1 cellular context compared by ENCODE assay signal in the genomic region with DNA sequence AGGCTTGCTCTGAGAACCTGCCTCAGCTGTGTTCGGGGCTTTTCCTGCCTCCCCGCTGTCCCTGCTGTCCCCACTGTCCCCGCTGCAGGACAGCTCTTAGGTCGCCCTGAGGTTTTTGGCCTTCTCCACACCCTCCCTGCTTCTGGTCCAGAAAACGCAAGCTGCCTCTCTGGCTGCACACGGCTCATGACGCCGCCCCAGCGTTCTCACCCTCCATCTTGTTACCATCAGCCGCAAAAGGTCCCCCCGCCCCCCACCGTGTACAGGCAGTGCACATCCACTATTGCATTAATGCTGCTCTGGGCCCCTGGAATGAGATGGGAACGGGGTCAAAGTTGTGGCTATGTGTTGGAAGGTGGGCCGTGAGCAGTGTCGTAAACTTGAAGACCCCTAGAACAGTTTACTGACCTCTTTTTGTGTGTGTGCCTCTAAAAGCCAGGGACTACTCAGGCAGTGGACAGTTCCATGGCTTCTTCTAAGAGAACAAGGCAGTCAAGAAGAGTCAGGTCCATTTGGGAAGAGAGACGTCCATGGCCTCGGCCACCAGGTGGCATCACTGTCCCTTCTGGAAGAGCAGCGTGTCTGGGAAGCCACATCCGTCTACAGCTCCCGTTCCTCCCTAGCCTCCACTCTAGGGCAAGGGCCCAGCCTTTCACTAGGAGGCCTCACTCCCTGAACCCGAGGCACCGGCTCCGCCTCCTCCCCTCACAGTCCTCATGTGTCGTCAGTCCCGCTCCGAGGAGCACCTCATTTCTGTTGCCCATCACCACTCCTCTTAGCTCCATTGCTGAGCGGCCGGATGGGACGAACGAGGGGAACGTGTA.
TF ChIP-seq lines count a peak whose summit lies in the region.

No MANE protein-coding gene starts in this region.

TF ChIP-seq in K562, 482 proteins besides CTCF, POLR2A, EP300 and RAD21 (continued from another document and continues in another):
- TF ChIP-seq, protein P1, sequence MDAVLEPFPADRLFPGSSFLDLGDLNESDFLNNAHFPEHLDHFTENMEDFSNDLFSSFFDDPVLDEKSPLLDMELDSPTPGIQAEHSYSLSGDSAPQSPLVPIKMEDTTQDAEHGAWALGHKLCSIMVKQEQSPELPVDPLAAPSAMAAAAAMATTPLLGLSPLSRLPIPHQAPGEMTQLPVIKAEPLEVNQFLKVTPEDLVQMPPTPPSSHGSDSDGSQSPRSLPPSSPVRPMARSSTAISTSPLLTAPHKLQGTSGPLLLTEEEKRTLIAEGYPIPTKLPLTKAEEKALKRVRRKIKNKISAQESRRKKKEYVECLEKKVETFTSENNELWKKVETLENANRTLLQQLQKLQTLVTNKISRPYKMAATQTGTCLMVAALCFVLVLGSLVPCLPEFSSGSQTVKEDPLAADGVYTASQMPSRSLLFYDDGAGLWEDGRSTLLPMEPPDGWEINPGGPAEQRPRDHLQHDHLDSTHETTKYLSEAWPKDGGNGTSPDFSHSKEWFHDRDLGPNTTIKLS (IDR thresholded peaks at IDR 0.05; ENCODE audit: borderline replicate concordance, low read depth), result peak; percentile 42; the same call in 1 of the 2 replicates
- TF ChIP-seq CSDE1 (IDR thresholded peaks at IDR 0.05) (no peak), RB1 (IDR thresholded peaks at IDR 0.05; ENCODE audit: low read depth) (peak; percentile 80), MTF1 (CRISPR knock-in tag; IDR thresholded peaks at IDR 0.05; ENCODE audit: borderline replicate concordance) (no peak), MEF2D (tag; conservative IDR thresholded peaks at IDR 0.05; ENCODE audit: low read depth) (no peak), TRIM24 (IDR thresholded peaks at IDR 0.05) (peak in 1 of 2 experiments; percentile 28; a peak in 2 of 4 replicates), XRCC4 (IDR thresholded peaks at IDR 0.05; ENCODE audit: extremely low read depth, insufficient read depth, insufficient read length) (no peak), SNRNP70 (optimal IDR thresholded peaks at IDR 0.05; ENCODE audit: low read depth, low read length) (no peak), IFI16 (CRISPR knock-in tag; IDR thresholded peaks at IDR 0.05) (no peak), MYNN (IDR thresholded peaks at IDR 0.05) (no peak), MYNN (CRISPR knock-in tag; IDR thresholded peaks at IDR 0.05) (no peak), BHLHE40 (IDR thresholded peaks at IDR 0.05; ENCODE audit: low read length) (peak; percentile 57), POLR2B (IDR thresholded peaks at IDR 0.05; ENCODE audit: low read depth, partially characterized antibody) (no peak), PRPF4 (IDR thresholded peaks at IDR 0.05; ENCODE audit: insufficient read depth, low read depth, low read length, poor library complexity, severe bottlenecking) (no peak), CBFA2T2 (conservative IDR thresholded peaks at IDR 0.05) (no peak), MCM5 (IDR thresholded peaks at IDR 0.05; ENCODE audit: low read depth) (no peak), POLR2AphosphoS2 (IDR thresholded peaks at IDR 0.05; ENCODE audit: low read length) (no peak), ZC3H4 (CRISPR knock-in tag; IDR thresholded peaks at IDR 0.05; ENCODE audit: borderline replicate concordance) (no peak), PYGO2 (tag; IDR thresholded peaks at IDR 0.05) (no peak), ZNF324 (CRISPR knock-in tag; IDR thresholded peaks at IDR 0.05) (no peak; the same call in 1 of the 2 replicates), ZNF717 (CRISPR knock-in tag; IDR thresholded peaks at IDR 0.05) (no peak), FOXJ2 (tag; IDR thresholded peaks at IDR 0.05) (no peak), PHF21A (IDR thresholded peaks at IDR 0.05; ENCODE audit: borderline replicate concordance, low read depth) (no peak), TAF1 (IDR thresholded peaks at IDR 0.05; ENCODE audit: control insufficient read depth, extremely low read depth, insufficient read depth, low read length, severe bottlenecking) (no peak), HDAC1 (IDR thresholded peaks at IDR 0.05) (peak in 1 of 2 experiments; percentile 40; a peak in 1 of 4 replicates), ARID1B (IDR thresholded peaks at IDR 0.05) (no peak), TEAD4 (IDR thresholded peaks at IDR 0.05; ENCODE audit: low read length) (no peak), TEAD4 (CRISPR knock-in tag; IDR thresholded peaks at IDR 0.05; ENCODE audit: borderline replicate concordance) (no peak), NCOA1 (IDR thresholded peaks at IDR 0.05; ENCODE audit: low read depth) (no peak), GTF2A2 (tag; IDR thresholded peaks at IDR 0.05) (no peak), CBFA2T3 (IDR thresholded peaks at IDR 0.05) (no peak), ZKSCAN1 (IDR thresholded peaks at IDR 0.05; ENCODE audit: low read depth, low read length) (no peak), ZNF124 (CRISPR knock-in tag; IDR thresholded peaks at IDR 0.05) (no peak)
- TF ChIP-seq, protein P2, sequence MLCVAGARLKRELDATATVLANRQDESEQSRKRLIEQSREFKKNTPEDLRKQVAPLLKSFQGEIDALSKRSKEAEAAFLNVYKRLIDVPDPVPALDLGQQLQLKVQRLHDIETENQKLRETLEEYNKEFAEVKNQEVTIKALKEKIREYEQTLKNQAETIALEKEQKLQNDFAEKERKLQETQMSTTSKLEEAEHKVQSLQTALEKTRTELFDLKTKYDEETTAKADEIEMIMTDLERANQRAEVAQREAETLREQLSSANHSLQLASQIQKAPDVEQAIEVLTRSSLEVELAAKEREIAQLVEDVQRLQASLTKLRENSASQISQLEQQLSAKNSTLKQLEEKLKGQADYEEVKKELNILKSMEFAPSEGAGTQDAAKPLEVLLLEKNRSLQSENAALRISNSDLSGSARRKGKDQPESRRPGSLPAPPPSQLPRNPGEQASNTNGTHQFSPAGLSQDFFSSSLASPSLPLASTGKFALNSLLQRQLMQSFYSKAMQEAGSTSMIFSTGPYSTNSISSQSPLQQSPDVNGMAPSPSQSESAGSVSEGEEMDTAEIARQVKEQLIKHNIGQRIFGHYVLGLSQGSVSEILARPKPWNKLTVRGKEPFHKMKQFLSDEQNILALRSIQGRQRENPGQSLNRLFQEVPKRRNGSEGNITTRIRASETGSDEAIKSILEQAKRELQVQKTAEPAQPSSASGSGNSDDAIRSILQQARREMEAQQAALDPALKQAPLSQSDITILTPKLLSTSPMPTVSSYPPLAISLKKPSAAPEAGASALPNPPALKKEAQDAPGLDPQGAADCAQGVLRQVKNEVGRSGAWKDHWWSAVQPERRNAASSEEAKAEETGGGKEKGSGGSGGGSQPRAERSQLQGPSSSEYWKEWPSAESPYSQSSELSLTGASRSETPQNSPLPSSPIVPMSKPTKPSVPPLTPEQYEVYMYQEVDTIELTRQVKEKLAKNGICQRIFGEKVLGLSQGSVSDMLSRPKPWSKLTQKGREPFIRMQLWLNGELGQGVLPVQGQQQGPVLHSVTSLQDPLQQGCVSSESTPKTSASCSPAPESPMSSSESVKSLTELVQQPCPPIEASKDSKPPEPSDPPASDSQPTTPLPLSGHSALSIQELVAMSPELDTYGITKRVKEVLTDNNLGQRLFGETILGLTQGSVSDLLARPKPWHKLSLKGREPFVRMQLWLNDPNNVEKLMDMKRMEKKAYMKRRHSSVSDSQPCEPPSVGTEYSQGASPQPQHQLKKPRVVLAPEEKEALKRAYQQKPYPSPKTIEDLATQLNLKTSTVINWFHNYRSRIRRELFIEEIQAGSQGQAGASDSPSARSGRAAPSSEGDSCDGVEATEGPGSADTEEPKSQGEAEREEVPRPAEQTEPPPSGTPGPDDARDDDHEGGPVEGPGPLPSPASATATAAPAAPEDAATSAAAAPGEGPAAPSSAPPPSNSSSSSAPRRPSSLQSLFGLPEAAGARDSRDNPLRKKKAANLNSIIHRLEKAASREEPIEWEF (CRISPR knock-in tag; IDR thresholded peaks at IDR 0.05), result no peak
- TF ChIP-seq, protein P3, sequence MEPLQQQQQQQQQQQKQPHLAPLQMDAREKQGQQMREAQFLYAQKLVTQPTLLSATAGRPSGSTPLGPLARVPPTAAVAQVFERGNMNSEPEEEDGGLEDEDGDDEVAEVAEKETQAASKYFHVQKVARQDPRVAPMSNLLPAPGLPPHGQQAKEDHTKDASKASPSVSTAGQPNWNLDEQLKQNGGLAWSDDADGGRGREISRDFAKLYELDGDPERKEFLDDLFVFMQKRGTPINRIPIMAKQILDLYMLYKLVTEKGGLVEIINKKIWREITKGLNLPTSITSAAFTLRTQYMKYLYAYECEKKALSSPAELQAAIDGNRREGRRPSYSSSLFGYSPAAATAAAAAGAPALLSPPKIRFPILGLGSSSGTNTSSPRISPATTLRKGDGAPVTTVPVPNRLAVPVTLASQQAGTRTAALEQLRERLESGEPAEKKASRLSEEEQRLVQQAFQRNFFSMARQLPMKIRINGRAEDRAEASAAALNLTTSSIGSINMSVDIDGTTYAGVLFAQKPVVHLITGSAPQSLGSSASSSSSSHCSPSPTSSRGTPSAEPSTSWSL (CRISPR knock-in tag; IDR thresholded peaks at IDR 0.05; ENCODE audit: borderline replicate concordance), result no peak; the same call in 1 of the 2 replicates
- TF ChIP-seq, protein P4, sequence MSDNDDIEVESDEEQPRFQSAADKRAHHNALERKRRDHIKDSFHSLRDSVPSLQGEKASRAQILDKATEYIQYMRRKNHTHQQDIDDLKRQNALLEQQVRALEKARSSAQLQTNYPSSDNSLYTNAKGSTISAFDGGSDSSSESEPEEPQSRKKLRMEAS (CRISPR knock-in tag; IDR thresholded peaks at IDR 0.05), result peak; percentile 43; the same call in 1 of the 2 replicates
- TF ChIP-seq, protein P5, sequence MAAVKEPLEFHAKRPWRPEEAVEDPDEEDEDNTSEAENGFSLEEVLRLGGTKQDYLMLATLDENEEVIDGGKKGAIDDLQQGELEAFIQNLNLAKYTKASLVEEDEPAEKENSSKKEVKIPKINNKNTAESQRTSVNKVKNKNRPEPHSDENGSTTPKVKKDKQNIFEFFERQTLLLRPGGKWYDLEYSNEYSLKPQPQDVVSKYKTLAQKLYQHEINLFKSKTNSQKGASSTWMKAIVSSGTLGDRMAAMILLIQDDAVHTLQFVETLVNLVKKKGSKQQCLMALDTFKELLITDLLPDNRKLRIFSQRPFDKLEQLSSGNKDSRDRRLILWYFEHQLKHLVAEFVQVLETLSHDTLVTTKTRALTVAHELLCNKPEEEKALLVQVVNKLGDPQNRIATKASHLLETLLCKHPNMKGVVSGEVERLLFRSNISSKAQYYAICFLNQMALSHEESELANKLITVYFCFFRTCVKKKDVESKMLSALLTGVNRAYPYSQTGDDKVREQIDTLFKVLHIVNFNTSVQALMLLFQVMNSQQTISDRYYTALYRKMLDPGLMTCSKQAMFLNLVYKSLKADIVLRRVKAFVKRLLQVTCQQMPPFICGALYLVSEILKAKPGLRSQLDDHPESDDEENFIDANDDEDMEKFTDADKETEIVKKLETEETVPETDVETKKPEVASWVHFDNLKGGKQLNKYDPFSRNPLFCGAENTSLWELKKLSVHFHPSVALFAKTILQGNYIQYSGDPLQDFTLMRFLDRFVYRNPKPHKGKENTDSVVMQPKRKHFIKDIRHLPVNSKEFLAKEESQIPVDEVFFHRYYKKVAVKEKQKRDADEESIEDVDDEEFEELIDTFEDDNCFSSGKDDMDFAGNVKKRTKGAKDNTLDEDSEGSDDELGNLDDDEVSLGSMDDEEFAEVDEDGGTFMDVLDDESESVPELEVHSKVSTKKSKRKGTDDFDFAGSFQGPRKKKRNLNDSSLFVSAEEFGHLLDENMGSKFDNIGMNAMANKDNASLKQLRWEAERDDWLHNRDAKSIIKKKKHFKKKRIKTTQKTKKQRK (IDR thresholded peaks at IDR 0.05; ENCODE audit: borderline replicate concordance, low read depth, low read length), result no peak
- TF ChIP-seq, protein P6, sequence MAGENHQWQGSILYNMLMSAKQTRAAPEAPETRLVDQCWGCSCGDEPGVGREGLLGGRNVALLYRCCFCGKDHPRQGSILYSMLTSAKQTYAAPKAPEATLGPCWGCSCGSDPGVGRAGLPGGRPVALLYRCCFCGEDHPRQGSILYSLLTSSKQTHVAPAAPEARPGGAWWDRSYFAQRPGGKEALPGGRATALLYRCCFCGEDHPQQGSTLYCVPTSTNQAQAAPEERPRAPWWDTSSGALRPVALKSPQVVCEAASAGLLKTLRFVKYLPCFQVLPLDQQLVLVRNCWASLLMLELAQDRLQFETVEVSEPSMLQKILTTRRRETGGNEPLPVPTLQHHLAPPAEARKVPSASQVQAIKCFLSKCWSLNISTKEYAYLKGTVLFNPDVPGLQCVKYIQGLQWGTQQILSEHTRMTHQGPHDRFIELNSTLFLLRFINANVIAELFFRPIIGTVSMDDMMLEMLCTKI (IDR thresholded peaks at IDR 0.05; ENCODE audit: partially characterized antibody), result no peak
- TF ChIP-seq, protein P7, sequence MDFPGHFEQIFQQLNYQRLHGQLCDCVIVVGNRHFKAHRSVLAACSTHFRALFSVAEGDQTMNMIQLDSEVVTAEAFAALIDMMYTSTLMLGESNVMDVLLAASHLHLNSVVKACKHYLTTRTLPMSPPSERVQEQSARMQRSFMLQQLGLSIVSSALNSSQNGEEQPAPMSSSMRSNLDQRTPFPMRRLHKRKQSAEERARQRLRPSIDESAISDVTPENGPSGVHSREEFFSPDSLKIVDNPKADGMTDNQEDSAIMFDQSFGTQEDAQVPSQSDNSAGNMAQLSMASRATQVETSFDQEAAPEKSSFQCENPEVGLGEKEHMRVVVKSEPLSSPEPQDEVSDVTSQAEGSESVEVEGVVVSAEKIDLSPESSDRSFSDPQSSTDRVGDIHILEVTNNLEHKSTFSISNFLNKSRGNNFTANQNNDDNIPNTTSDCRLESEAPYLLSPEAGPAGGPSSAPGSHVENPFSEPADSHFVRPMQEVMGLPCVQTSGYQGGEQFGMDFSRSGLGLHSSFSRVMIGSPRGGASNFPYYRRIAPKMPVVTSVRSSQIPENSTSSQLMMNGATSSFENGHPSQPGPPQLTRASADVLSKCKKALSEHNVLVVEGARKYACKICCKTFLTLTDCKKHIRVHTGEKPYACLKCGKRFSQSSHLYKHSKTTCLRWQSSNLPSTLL (IDR thresholded peaks at IDR 0.05), result no peak
